ENCODE assay signal across 8 cellular contexts in the genomic region with DNA sequence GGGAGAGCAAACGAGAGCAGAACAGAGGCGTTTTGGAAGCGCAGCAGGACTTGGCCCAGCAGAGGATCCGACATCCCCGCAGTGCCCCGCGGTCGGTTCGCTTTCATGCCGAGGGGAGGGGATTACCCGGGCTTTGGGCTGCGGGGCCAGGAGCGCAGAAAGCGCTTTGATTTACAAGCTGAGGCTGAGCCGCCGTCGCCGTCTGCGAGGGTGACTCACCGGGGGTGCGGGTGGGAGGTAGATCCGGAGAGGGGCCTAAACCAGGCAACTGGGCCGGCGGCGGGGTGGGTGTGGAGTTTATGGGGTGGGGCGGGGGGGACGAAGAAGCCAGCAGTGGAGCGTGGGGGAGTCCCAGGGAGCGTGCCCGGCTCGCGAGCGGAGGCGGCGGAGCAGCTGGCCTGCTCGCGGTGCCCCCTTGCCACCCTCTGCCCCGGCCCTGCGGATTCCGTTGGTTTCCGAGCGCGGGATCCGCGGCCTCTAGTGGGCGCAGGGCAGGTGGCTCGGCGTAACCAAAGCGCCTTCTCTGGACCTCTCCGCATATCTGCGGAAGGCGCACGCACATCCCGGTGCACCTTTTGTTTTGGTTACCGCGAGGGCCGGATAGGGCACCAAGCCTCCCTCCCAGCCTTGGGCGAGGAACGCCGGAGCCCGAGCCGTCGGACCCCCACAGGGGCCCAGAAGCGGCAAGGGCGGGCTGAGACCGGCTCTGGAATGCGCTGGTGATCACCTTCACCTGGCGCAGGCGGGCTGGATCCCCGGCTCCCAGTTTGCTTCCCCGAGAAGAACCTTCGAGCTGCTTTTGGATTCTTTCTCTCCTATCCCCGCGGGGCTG. TPM values are rescaled to one million over a fixed set of nuclear protein-coding genes. Genes with fewer than 3 reads are reported as not detected.
DNase-seq lines count a peak whose midpoint lies in the region; ATAC-seq lines count a peak whose summit lies in the region.

No MANE protein-coding gene starts in this region.

- ATAC-seq in HG02870 (IDR thresholded peaks at IDR 0.05; ENCODE audit: unreplicated experiment) (no peak), HG03095 (IDR thresholded peaks at IDR 0.05; ENCODE audit: unreplicated experiment) (no peak)

- no peak overlapping the region for H2AK5ac ChIP-seq in mesendoderm (ENCODE audit: low read length)

- H3K23ac ChIP-seq in mesendoderm (ENCODE audit: low read length): no peak overlapping the region

- H3K9me3 ChIP-seq in Karpas-422 (ENCODE audit: low read length) (no peaks in the 10 kb centered on the region), ectodermal cell (ENCODE audit: control insufficient read depth, low read length) (no peaks in the 10 kb centered on the region)

- H3K4me3 ChIP-seq in Karpas-422 (ENCODE audit: low read length) (peak overlapping the region; percentile 91), ectodermal cell (ENCODE audit: insufficient read depth, low read depth, low read length) (peak overlapping the region; percentile 54), mesendoderm (ENCODE audit: low read length) (peak overlapping the region; percentile 49)

- no peak overlapping the region for H2BK5ac ChIP-seq in mesendoderm (ENCODE audit: low read length)

- H2AFZ ChIP-seq in Karpas-422 (ENCODE audit: low read length): peak overlapping the region; percentile 73

- H3K4me2 ChIP-seq in Karpas-422 (ENCODE audit: low read depth, low read length, poor library complexity, severe bottlenecking) (peak overlapping the region; percentile 97), mesendoderm (ENCODE audit: low read length) (peak overlapping the region; percentile 95)

- peak overlapping the region; percentile 89 for H3K9ac ChIP-seq in Karpas-422 (ENCODE audit: low read length)
- peak overlapping the region; percentile 80 for H3K9ac ChIP-seq in mesendoderm (ENCODE audit: low read length)

- H3K27me3 ChIP-seq in Karpas-422 (ENCODE audit: low read length) (no peaks in the 10 kb centered on the region), ectodermal cell (ENCODE audit: control insufficient read depth, insufficient read depth, low read length, poor library complexity, severe bottlenecking) (no peaks in the 10 kb centered on the region), mesendoderm (ENCODE audit: insufficient read depth, low read length, poor library complexity) (no peaks in the 10 kb centered on the region)

- DNase-seq in EH (ENCODE audit: low read depth): peak; percentile 69
- DNase-seq in Karpas-422: peak; percentile 88
- peak; percentile 65 to 73 for DNase-seq in activated CD4-positive, alpha-beta T cell treated with anti-CD3 and anti-CD28 coated beads, Interleukin-2, amount 50 U/mL, for 4 hours
- peak; percentile 78 for DNase-seq in mesendoderm
- peak; percentile 27 to 29 for DNase-seq in stimulated activated CD8-positive, alpha-beta memory T cell treated with anti-CD3 and anti-CD28 coated beads, Interleukin-7, amount 100 ng/mL, for 1 hour (ENCODE audit: low read depth in 2 of 2)

- peak overlapping the region; percentile 76 for H3K18ac ChIP-seq in mesendoderm (ENCODE audit: low read length)

- H4K8ac ChIP-seq in mesendoderm (ENCODE audit: low read depth, low read length): no peak overlapping the region

- H3K36me3 ChIP-seq in Karpas-422 (ENCODE audit: insufficient read depth, low read length): peaks cover 38% of the 10 kb centered on the region
- peaks cover 7% of the 10 kb centered on the region for H3K36me3 ChIP-seq in ectodermal cell (ENCODE audit: control insufficient read depth, insufficient read depth, low read length)
- H3K36me3 ChIP-seq in mesendoderm (ENCODE audit: control insufficient read depth, insufficient read depth, low read length): peaks cover 1% of the 10 kb centered on the region

- no peak overlapping the region for H2BK120ac ChIP-seq in mesendoderm (ENCODE audit: low read depth, low read length)

- H2BK15ac ChIP-seq in mesendoderm (replicated peaks; ENCODE audit: low read depth): no peak overlapping the region

- H3K56ac ChIP-seq in mesendoderm (ENCODE audit: low read length): peak overlapping the region; percentile 98

- H3K27ac ChIP-seq in Karpas-422 (ENCODE audit: low read length): peak overlapping the region; percentile 84
- H3K27ac ChIP-seq in ectodermal cell (ENCODE audit: insufficient read depth, low read depth, low read length, poor library complexity, severe bottlenecking): peak overlapping the region; percentile 66
- peak overlapping the region; percentile 27 for H3K27ac ChIP-seq in mesendoderm (ENCODE audit: low read depth, low read length)

- H3K4me1 ChIP-seq in Karpas-422 (ENCODE audit: low read length): peaks cover 51% of the 10 kb centered on the region
- H3K4me1 ChIP-seq in ectodermal cell (ENCODE audit: control insufficient read depth, insufficient read depth, low read length): peaks cover 19% of the 10 kb centered on the region
- H3K4me1 ChIP-seq in mesendoderm (ENCODE audit: control insufficient read depth, low read depth, low read length): peaks cover 11% of the 10 kb centered on the region

- peaks cover 30% of the 10 kb centered on the region for H4K20me1 ChIP-seq in Karpas-422 (ENCODE audit: insufficient read depth, low read depth, low read length)

- H3K79me1 ChIP-seq in mesendoderm (ENCODE audit: low read length): peaks cover 8% of the 10 kb centered on the region

- H3K4ac ChIP-seq in mesendoderm (ENCODE audit: low read depth, low read length): no peak overlapping the region

- no peak overlapping the region for H4K5ac ChIP-seq in mesendoderm (ENCODE audit: low read length)

- H3K79me2 ChIP-seq in Karpas-422 (ENCODE audit: low read length) (peaks cover 58% of the 10 kb centered on the region), mesendoderm (ENCODE audit: control insufficient read depth, insufficient read depth, low read length) (peaks cover 29% of the 10 kb centered on the region)

- WGBS in ectodermal cell, 2 experiments: 0% methylated on average over 74 of the region's 74 CpGs
- no CpG with 5 or more reads among the region's 74 CpGs for WGBS in mesendoderm (ENCODE audit: extremely low coverage, insufficient coverage, low lambda C conversion rate)

- H3K9me2 ChIP-seq in Karpas-422 (replicated peaks; ENCODE audit: insufficient read depth, low read length): no peaks in the 10 kb centered on the region

RNA-seq across cellular contexts. Expression of gene SIX4, which starts 2.6 kb away (rescaled TPM):
- total RNA-seq in Karpas-422 (2014; rRNA removed; shearing (Covaris generic); ENCODE audit: low replicate concordance): 53.8 and 61.6 TPM in 2 replicates
- polyA plus RNA-seq in ectodermal cell (2013, experiment 1 of 4): 24.6 TPM
- polyA plus RNA-seq in ectodermal cell (2013, experiment 2 of 4): 21.8 TPM
- 21.1 TPM for polyA plus RNA-seq in ectodermal cell (2013, experiment 3 of 4)
- polyA plus RNA-seq in ectodermal cell (2013, experiment 4 of 4): 19.4 TPM
- polyA plus RNA-seq in mesendoderm (2013, experiment 1 of 2): 9.6 TPM
- 9.8 TPM for polyA plus RNA-seq in mesendoderm (2013, experiment 2 of 2)

RNA-seq across cellular contexts. Expression of gene MNAT1, which starts 13.0 kb away (rescaled TPM):
- total RNA-seq in Karpas-422 (2014; rRNA removed; shearing (Covaris generic); ENCODE audit: low replicate concordance): 166 and 230 TPM in 2 replicates
- 46.5 TPM for polyA plus RNA-seq in ectodermal cell (2013, experiment 1 of 4)
- 43.4 TPM for polyA plus RNA-seq in ectodermal cell (2013, experiment 2 of 4)
- 40.9 TPM for polyA plus RNA-seq in ectodermal cell (2013, experiment 3 of 4)
- 37.9 TPM for polyA plus RNA-seq in ectodermal cell (2013, experiment 4 of 4)
- 57.7 TPM for polyA plus RNA-seq in mesendoderm (2013, experiment 1 of 2)
- polyA plus RNA-seq in mesendoderm (2013, experiment 2 of 2): 62.5 TPM

Comparison
In these comparisons a context has a peak if more than half of its experiments do, and no peak if none do; other contexts are left out.
1. DNase-seq: peak in every context shown above with its lines; median percentile 88 in Karpas-422; 78 in mesendoderm; 69 in EH; 69 in activated CD4-positive, alpha-beta T cell treated with anti-CD3 and anti-CD28 coated beads, Interleukin-2, amount 50 U/mL, for 4 hours; 28 in stimulated activated CD8-positive, alpha-beta memory T cell treated with anti-CD3 and anti-CD28 coated beads, Interleukin-7, amount 100 ng/mL, for 1 hour.
2. H3K27ac ChIP-seq: peak in every context shown above with its lines; median percentile 84 in Karpas-422; 66 in ectodermal cell; 27 in mesendoderm.